Comparison of ENCODE assay signal across 8 cellular contexts in the genomic region with DNA sequence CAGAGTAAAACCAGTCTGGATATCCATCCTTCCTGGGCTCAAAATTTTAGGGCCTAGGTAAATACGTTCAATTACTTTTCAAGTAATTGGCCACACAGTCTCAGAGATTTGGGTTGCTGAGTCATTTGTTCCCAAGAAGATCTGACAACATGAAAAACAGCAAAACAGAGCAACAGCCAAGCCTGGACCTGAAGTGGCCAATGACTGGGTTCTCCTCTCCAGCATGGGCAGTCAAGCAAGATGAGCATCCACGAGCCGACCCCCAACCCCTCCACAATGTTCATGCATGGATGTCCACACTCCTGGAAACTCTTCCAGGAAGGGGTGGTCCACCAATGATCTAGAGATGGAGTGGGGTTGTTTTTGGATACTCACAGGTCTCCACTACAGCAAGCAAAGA.
DNase-seq lines count a peak whose midpoint lies in the region; ATAC-seq and TF ChIP-seq lines count a peak whose summit lies in the region.

No MANE protein-coding gene starts in this region.

- intact Hi-C loops in left lung (cut with DNase I): no loop called here

- no peaks in the 10 kb centered on the region for H3K27me3 ChIP-seq in left lung
- no peaks in the 10 kb centered on the region for H3K27me3 ChIP-seq in thoracic aorta (replicated peaks; ENCODE audit: insufficient read depth)

- H3K4me1 ChIP-seq in left lung: peaks cover 51 to 98% of the 10 kb centered on the region in 2 donors
- peaks cover 35 to 52% of the 10 kb centered on the region in 2 donors for H3K4me1 ChIP-seq in thoracic aorta (ENCODE audit: control insufficient read depth in 1 of 2, low read depth in 2 of 2)

- no peak for ATAC-seq in left lung
- ATAC-seq in thoracic aorta (ENCODE audit: insufficient number of reproducible peaks, low FRiP score, low read depth): no peak

- H3K36me3 ChIP-seq in left lung: peaks cover 0 to 6% of the 10 kb centered on the region in 2 donors
- H3K36me3 ChIP-seq in thoracic aorta: no peaks in the 10 kb centered on the region

- H3K27ac ChIP-seq in left lung (peak overlapping the region; percentile 95 to 98), thoracic aorta (peak overlapping the region; percentile 99)

- peak; percentile 57 for DNase-seq in activated CD8-positive, alpha-beta memory T cell treated with anti-CD3 and anti-CD28 coated beads for 24 hours
- no peak for DNase-seq in activated CD8-positive, alpha-beta memory T cell treated with anti-CD3 and anti-CD28 coated beads, Interleukin-2, amount 50 U/mL, for 48 hours
- peak; percentile 64 for DNase-seq in astrocyte of the hippocampus (ENCODE audit: low read depth, low spot score)
- no peak for DNase-seq in left lung
- DNase-seq in thoracic aorta (ENCODE audit: low spot score): no peak
- no peak for DNase-seq in NCI-H446 (lab: John Stamatoyannopoulos, UW)
- no peak for DNase-seq in NK-92 (lab: John Stamatoyannopoulos, UW; ENCODE audit: unreplicated experiment)
- no peak for DNase-seq in DMS 273 treated with DMSO at 0.1 percent for 48 hours (lab: John Stamatoyannopoulos, UW)

- H3K4me3 ChIP-seq in left lung (no peak overlapping the region), thoracic aorta (peak overlapping the region; percentile 80)

- H3K9me3 ChIP-seq in left lung (no peaks in the 10 kb centered on the region), thoracic aorta (no peaks in the 10 kb centered on the region)

- TF ChIP-seq CTCF in left lung (IDR thresholded peaks at IDR 0.05) (no peak), thoracic aorta (IDR thresholded peaks at IDR 0.05) (no peak)

Comparison
In these comparisons a context has a peak if more than half of its experiments do, and no peak if none do; other contexts are left out.
1. DNase-seq: peak in activated CD8-positive, alpha-beta memory T cell treated with anti-CD3 and anti-CD28 coated beads for 24 hours (single experiment) and astrocyte of the hippocampus (single experiment); none in activated CD8-positive, alpha-beta memory T cell treated with anti-CD3 and anti-CD28 coated beads, Interleukin-2, amount 50 U/mL, for 48 hours (single experiment), left lung (0 of 2), thoracic aorta (single experiment), NCI-H446 (0 of 2), NK-92 (single experiment) and DMS 273 treated with DMSO at 0.1 percent for 48 hours (single experiment).